ENCODE assay signal across 8 cellular contexts in the genomic region with DNA sequence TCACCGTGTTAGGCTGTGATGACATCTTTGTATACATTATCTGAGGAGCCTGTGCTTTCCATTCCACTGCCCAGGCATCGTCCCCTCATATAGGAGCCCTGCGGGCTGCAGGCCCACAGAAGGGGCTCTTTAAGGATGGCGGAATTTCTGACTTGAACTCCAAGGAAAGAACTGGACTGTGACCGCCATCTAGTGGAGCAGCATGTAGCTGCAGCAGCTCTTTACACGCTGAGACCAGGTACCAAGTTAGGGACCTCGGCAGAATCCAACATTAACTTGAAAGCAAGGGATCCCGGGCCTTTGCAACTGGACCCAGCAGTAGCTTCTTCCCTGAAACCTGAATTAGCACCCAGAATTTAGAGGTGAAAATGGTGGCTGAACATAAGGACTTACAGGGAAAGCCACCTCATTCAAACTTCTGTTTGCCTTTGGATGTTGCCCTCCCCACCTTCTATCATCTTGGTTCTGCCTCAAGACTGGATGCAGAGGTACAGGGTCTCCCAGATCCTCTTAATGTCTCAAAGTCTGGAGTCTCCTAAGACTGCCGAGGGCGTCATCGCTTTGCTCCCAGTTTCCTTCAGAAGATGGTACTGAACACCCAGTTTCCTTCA.
DNase-seq lines count a peak whose midpoint lies in the region; ATAC-seq, FAIRE-seq and TF ChIP-seq lines count a peak whose summit lies in the region.

No MANE protein-coding gene starts in this region.

- H3K4me3 ChIP-seq in A549 (no peak overlapping the region), GM06990 (replicated peaks; ENCODE audit: low read depth, low read length) (no peak overlapping the region), esophagus muscularis mucosa (no peak overlapping the region)
- no peak overlapping the region for H3K4me3 ChIP-seq in naive thymus-derived CD4-positive, alpha-beta T cell (ENCODE audit: low read length)

- peak; percentile 60 to 70 for TF ChIP-seq RAD21 in A549 (conservative IDR thresholded peaks at IDR 0.05 in 1 of 2, IDR thresholded peaks at IDR 0.05 in 1 of 2)

- no peak for FAIRE-seq in A549 (lab: Jason Lieb, UNC)

- WGBS in A549 (ENCODE audit: missing lambda C conversion rate): 4% methylated on average over 7 of the region's 11 CpGs
- WGBS in esophagus muscularis mucosa: 53% methylated on average over 5 of the region's 11 CpGs

- no peak for TF ChIP-seq EP300 in A549 (IDR thresholded peaks at IDR 0.05)
- no peak for TF ChIP-seq EP300 in esophagus muscularis mucosa (IDR thresholded peaks at IDR 0.05)

- TF ChIP-seq POLR2A in A549 (IDR thresholded peaks at IDR 0.05; ENCODE audit: low read length) (no peak), esophagus muscularis mucosa (IDR thresholded peaks at IDR 0.05; ENCODE audit: low read depth) (no peak), GM18505 (IDR thresholded peaks at IDR 0.05; ENCODE audit: borderline replicate concordance, extremely low read depth, insufficient read depth, insufficient read length) (no peak)

- H3K9me3 ChIP-seq in A549: no peaks in the 10 kb centered on the region
- H3K9me3 ChIP-seq in esophagus muscularis mucosa: no peaks in the 10 kb centered on the region
- H3K9me3 ChIP-seq in naive thymus-derived CD4-positive, alpha-beta T cell (ENCODE audit: control insufficient read depth in 2 of 3, low read length in 3 of 3): no peaks in the 10 kb centered on the region

- intact Hi-C loops in esophagus muscularis mucosa (cut with DNase I): loop anchor here (10.0 kb wide), 1 partner anchor 518 kb away; no protein-coding TSS in a partner anchor
- intact Hi-C loops in naive thymus-derived CD4-positive, alpha-beta T cell (cut with micrococcal nuclease): no loop called here

- ATAC-seq in A549 (peak; percentile 89 to 92; a peak in 5 of 6 replicates), GM18505 (IDR thresholded peaks at IDR 0.05; ENCODE audit: unreplicated experiment) (no peak), HG03175 (IDR thresholded peaks at IDR 0.05; ENCODE audit: unreplicated experiment) (no peak)
- ATAC-seq in naive thymus-derived CD4-positive, alpha-beta T cell: peak; percentile 41

- DNase-seq in A549 (ENCODE audit: low read depth in 1 of 2, low spot score in 1 of 2) (peak; percentile 60 to 65), GM06990 (ENCODE audit: extremely low read depth, insufficient read length) (no peak), NCI-H146 (lab: John Stamatoyannopoulos, UW) (peak; percentile 10), SW480 (ENCODE audit: low spot score) (peak; percentile 56), esophagus muscularis mucosa (ENCODE audit: extremely low spot score) (peak; percentile 91)
- DNase-seq in naive thymus-derived CD4-positive, alpha-beta T cell: peak in 1 of 9 donors; percentile 11

- POLR2A ChIA-PET in A549 (lab: Yijun Ruan, JAX): no interaction called here
- POLR2A ChIA-PET in naive thymus-derived CD4-positive, alpha-beta T cell (lab: Charles Lee): no interaction called here

- H3K36me3 ChIP-seq in GM06990 (ENCODE audit: control insufficient read depth, insufficient read depth, low read length) (no peaks in the 10 kb centered on the region), esophagus muscularis mucosa (no peaks in the 10 kb centered on the region)
- H3K36me3 ChIP-seq in naive thymus-derived CD4-positive, alpha-beta T cell (ENCODE audit: control insufficient read depth in 2 of 3, insufficient read depth in 3 of 3, low read length in 3 of 3): no peaks in the 10 kb centered on the region

- no peak overlapping the region for H3K27ac ChIP-seq in A549
- H3K27ac ChIP-seq in esophagus muscularis mucosa (replicated peaks in 1 of 4): no peak overlapping the region
- no peak overlapping the region for H3K27ac ChIP-seq in naive thymus-derived CD4-positive, alpha-beta T cell (ENCODE audit: low read depth, low read length)

- no peaks in the 10 kb centered on the region for H3K4me1 ChIP-seq in A549
- peaks cover 0 to 5% (median 0%) of the 10 kb centered on the region in 4 donors for H3K4me1 ChIP-seq in esophagus muscularis mucosa
- H3K4me1 ChIP-seq in naive thymus-derived CD4-positive, alpha-beta T cell (ENCODE audit: control insufficient read depth in 2 of 2, insufficient read depth in 2 of 2, low read length in 2 of 2): no peaks in the 10 kb centered on the region

- no peak overlapping the region for H3K4me3 Mint-ChIP-seq in naive thymus-derived CD4-positive, alpha-beta T cell

- no peak overlapping the region for H3K27ac Mint-ChIP-seq in naive thymus-derived CD4-positive, alpha-beta T cell

- CTCF ChIA-PET in A549 (lab: Yijun Ruan, JAX): interaction anchor here (0.7 to 3.1 kb wide), 28 partner anchors 9 to 673 kb away, joined by 3 to 17 read pairs (median 4); no protein-coding TSS in a partner anchor
- CTCF ChIA-PET in naive thymus-derived CD4-positive, alpha-beta T cell (lab: Charles Lee): interaction anchor here (0.6 to 0.7 kb wide), 2 partner anchors 15 to 20 kb away, joined by 3 read pairs; no protein-coding TSS in a partner anchor

- H3K4me2 ChIP-seq in A549: no peak overlapping the region

- peaks cover 23 to 45% (median 39%) of the 10 kb centered on the region in 5 donors for H3K27me3 Mint-ChIP-seq in naive thymus-derived CD4-positive, alpha-beta T cell

- TF ChIP-seq CTCF in A549 (IDR thresholded peaks at IDR 0.05): peak; percentile 57
- TF ChIP-seq CTCF in GM06990 (IDR thresholded peaks at IDR 0.05; ENCODE audit: insufficient read depth, low read length, poor library complexity, severe bottlenecking): peak; percentile 91
- TF ChIP-seq CTCF in esophagus muscularis mucosa (IDR thresholded peaks at IDR 0.05): peak; percentile 81 to 92 (median 83)

- H3K36me3 Mint-ChIP-seq in naive thymus-derived CD4-positive, alpha-beta T cell: no peaks in the 10 kb centered on the region

- no peaks in the 10 kb centered on the region for H3K9me3 Mint-ChIP-seq in naive thymus-derived CD4-positive, alpha-beta T cell

- peaks cover 0 to 5% (median 0%) of the 10 kb centered on the region in 7 donors for H3K4me1 Mint-ChIP-seq in naive thymus-derived CD4-positive, alpha-beta T cell

- H3K27me3 ChIP-seq in GM06990 (replicated peaks; ENCODE audit: control insufficient read depth, insufficient read depth, low read length): peaks cover 5% of the 10 kb centered on the region
- peaks cover 0 to 20% (median 2%) of the 10 kb centered on the region in 4 donors for H3K27me3 ChIP-seq in esophagus muscularis mucosa
- peaks cover 0 to 3% of the 10 kb centered on the region in 2 donors for H3K27me3 ChIP-seq in naive thymus-derived CD4-positive, alpha-beta T cell (ENCODE audit: control insufficient read depth in 2 of 2, insufficient read depth in 2 of 2, low read length in 2 of 2)

TF ChIP-seq in A549, 52 proteins besides CTCF, POLR2A, EP300 and RAD21:
- TF ChIP-seq KDM5A (IDR thresholded peaks at IDR 0.05) (no peak), SMC3 (IDR thresholded peaks at IDR 0.05) (peak; percentile 23; the same call in 1 of the 3 replicates)

Comparison
In these comparisons a context has a peak if more than half of its experiments do, and no peak if none do; other contexts are left out.
1. ATAC-seq: peak in A549 (2 of 2) and naive thymus-derived CD4-positive, alpha-beta T cell (single experiment); none in GM18505 (single experiment) and HG03175 (single experiment).
2. Peak in every context shown above with its lines, with median percentiles within 50 percentile points of each other: CTCF ChIP-seq.